8 cellular contexts compared by ENCODE assay signal in genomic region chr15:50377867-50378751, GRCh38. TPM values are rescaled to one million over a fixed set of nuclear protein-coding genes. Genes with fewer than 3 reads are reported as not detected.
DNase-seq lines count a peak whose midpoint lies in the region; ATAC-seq and TF ChIP-seq lines count a peak whose summit lies in the region.

No MANE protein-coding gene starts in this region.

- H3K36me3 ChIP-seq in H7 (replicated peaks; ENCODE audit: control insufficient read depth, insufficient read depth, low read length) (no peaks in the 10 kb centered on the region), Peyer's patch (no peaks in the 10 kb centered on the region)

- H3K27ac ChIP-seq in Peyer's patch = no peak overlapping the region

- H3K9me3 ChIP-seq in Peyer's patch = no peaks in the 10 kb centered on the region

- peak; percentile 94 for ATAC-seq in GM19455 (IDR thresholded peaks at IDR 0.05; ENCODE audit: unreplicated experiment)
- ATAC-seq in HG03139 (IDR thresholded peaks at IDR 0.05; ENCODE audit: unreplicated experiment) = peak; percentile 99

- peaks cover 1% of the 10 kb centered on the region for H3K36me3 Mint-ChIP-seq in activated naive CD8-positive, alpha-beta T cell treated with anti-CD3 and anti-CD28 coated beads for 36 hours

- intact Hi-C loops in cardiac septum (cut with DNase I) = no loop called here

- H3K4me3 ChIP-seq in GM12865 (ENCODE audit: low read depth, low read length) = no peak overlapping the region; the same call in 1 of the 2 replicates
- H3K4me3 ChIP-seq in H7 (ENCODE audit: insufficient read depth, low read depth, low read length) = no peak overlapping the region
- H3K4me3 ChIP-seq in Peyer's patch = no peak overlapping the region

- peak overlapping the region; percentile 3 for H3K4me3 Mint-ChIP-seq in activated naive CD8-positive, alpha-beta T cell treated with anti-CD3 and anti-CD28 coated beads for 36 hours

- DNase-seq in GM12865 (ENCODE audit: low read depth) (peak; percentile 90), cardiac septum (ENCODE audit: low spot score) (no peak), germinal center (ENCODE audit: low spot score) (no peak), H7 (no peak), Peyer's patch (no peak)
- DNase-seq in activated naive CD8-positive, alpha-beta T cell treated with anti-CD3 and anti-CD28 coated beads for 36 hours = no peak

- no peak for TF ChIP-seq POLR2A in Peyer's patch (IDR thresholded peaks at IDR 0.05)

- TF ChIP-seq CTCF in GM12865 (IDR thresholded peaks at IDR 0.05; ENCODE audit: insufficient read depth, low read depth, low read length, missing control alignments) = no peak
- TF ChIP-seq CTCF in Peyer's patch (IDR thresholded peaks at IDR 0.05) = no peak

- H3K27me3 Mint-ChIP-seq in activated naive CD8-positive, alpha-beta T cell treated with anti-CD3 and anti-CD28 coated beads for 36 hours = peaks cover 4% of the 10 kb centered on the region

- peaks cover 22% of the 10 kb centered on the region for H3K4me1 Mint-ChIP-seq in activated naive CD8-positive, alpha-beta T cell treated with anti-CD3 and anti-CD28 coated beads for 36 hours

- no peaks in the 10 kb centered on the region for H3K27me3 ChIP-seq in H7 (ENCODE audit: control insufficient read depth, insufficient read depth, low read length)
- H3K27me3 ChIP-seq in Peyer's patch = no peaks in the 10 kb centered on the region

- H3K27ac Mint-ChIP-seq in activated naive CD8-positive, alpha-beta T cell treated with anti-CD3 and anti-CD28 coated beads for 36 hours = peak overlapping the region; percentile 81

- H3K4me1 ChIP-seq in Peyer's patch = no peaks in the 10 kb centered on the region

- H3K9me3 Mint-ChIP-seq in activated naive CD8-positive, alpha-beta T cell treated with anti-CD3 and anti-CD28 coated beads for 36 hours = no peaks in the 10 kb centered on the region

RNA-seq across cellular contexts. Expression of gene GABPB1, which starts 23.1 kb away (rescaled TPM):
- total RNA-seq in activated naive CD8-positive, alpha-beta T cell treated with anti-CD3 and anti-CD28 coated beads for 36 hours = 10 to 100 TPM; 40.3 to 43.6 TPM
- total RNA-seq in cardiac septum (12.0 TPM), Peyer's patch (10 to 100 TPM; 13.8 to 16.3 (median 15.7) TPM)
- total RNA-seq in H7 (2014; rRNA removed; shearing (Covaris generic)) = 39.6 and 43.0 TPM in 2 replicates

RNA-seq across cellular contexts. Expression of gene USP8, which starts 46.1 kb away (rescaled TPM):
- 10 to 100 TPM; 48.6 to 51.9 TPM for total RNA-seq in activated naive CD8-positive, alpha-beta T cell treated with anti-CD3 and anti-CD28 coated beads for 36 hours
- total RNA-seq in cardiac septum (41.3 TPM), Peyer's patch (100 to 1,000 TPM in 1 of 4 donors, 10 to 100 TPM in 3; 49.9 to 130 (median 57.1) TPM)
- 58.6 and 71.0 TPM in 2 replicates for total RNA-seq in H7 (2014; rRNA removed; shearing (Covaris generic))
